ENCODE assay signal across 15 cellular contexts in genomic region chr1:113660053-113660452, GRCh38.
DNase-seq lines count a peak whose midpoint lies in the region; ATAC-seq and TF ChIP-seq lines count a peak whose summit lies in the region.
"Had no signal": no experiment of that assay in that cellular context is flagged by ENCODE, and none has a peak within 500 bp of the region (broad histone marks: within the 10 kb centered on the region; RNA-seq: fewer than 3 reads in every experiment).

No MANE protein-coding gene starts in this region.

- H3K9me3 ChIP-seq in SJSA1 (replicated peaks) = no peaks in the 10 kb centered on the region

- no peak for TF ChIP-seq CTCF in fibroblast of pulmonary artery (IDR thresholded peaks at IDR 0.05; ENCODE audit: low read length, missing control alignments)

- H3K9ac ChIP-seq in rectal smooth muscle tissue (ENCODE audit: low read length) = no peak overlapping the region
- H3K9ac ChIP-seq: BLaER1 treated with 17β-estradiol and CSF1 and Interleukin-3, amounts not matched to agents 10 nM and 100 nM had no signal

- H3K4me3 ChIP-seq in SJSA1 (no peak overlapping the region), fibroblast of pulmonary artery (replicated peaks; ENCODE audit: low read depth, low read length) (no peak overlapping the region), rectal smooth muscle tissue (ENCODE audit: low read length) (no peak overlapping the region)
- H3K4me3 ChIP-seq: BLaER1 treated with 17β-estradiol and CSF1 and Interleukin-3, amounts not matched to agents 10 nM and 100 nM; GM12878 had no signal

- ATAC-seq in GM21390 (IDR thresholded peaks at IDR 0.05; ENCODE audit: unreplicated experiment) = no peak
- no peak for ATAC-seq in GM21360 (IDR thresholded peaks at IDR 0.05; ENCODE audit: unreplicated experiment)
- ATAC-seq: GM12878; natural killer cell treated with Interleukin-12 subunit alpha and Interleukin-12 subunit beta and Interleukin-15 and Interleukin-18, amount 100 ng/mL, for 72 hours; Right ventricle myocardium inferior had no signal

- DNase-seq in NCI-H2196 (lab: John Stamatoyannopoulos, UW; ENCODE audit: unreplicated experiment) (peak; percentile 20), NCI-H2196 treated with DMSO at 0.1 percent for 48 hours (lab: John Stamatoyannopoulos, UW; ENCODE audit: unreplicated experiment) (no peak), SJSA1 (ENCODE audit: low read depth in 1 of 2, low spot score in 2 of 2) (peak in 1 of 2 experiments; percentile 34), fibroblast of pulmonary artery (ENCODE audit: low read depth) (peak; percentile 17), NCI-H187 (lab: John Stamatoyannopoulos, UW) (no peak)
- DNase-seq: GDM1, NCI-H1436, T-helper 1 cell had no signal

- H3K27me3 ChIP-seq in SJSA1 (replicated peaks) (no peaks in the 10 kb centered on the region), rectal smooth muscle tissue (ENCODE audit: control insufficient read depth, insufficient read depth, low read length) (no peaks in the 10 kb centered on the region)
- H3K27me3 ChIP-seq: BLaER1 treated with 17β-estradiol and CSF1 and Interleukin-3, amounts not matched to agents 10 nM and 100 nM had no signal

- H3K36me3 ChIP-seq in SJSA1 = peaks cover 3% of the 10 kb centered on the region; the same call in 1 of the 2 replicates
- no peaks in the 10 kb centered on the region for H3K36me3 ChIP-seq in rectal smooth muscle tissue (ENCODE audit: control insufficient read depth, insufficient read depth, low read length)

- H3K4me1 ChIP-seq in SJSA1 (replicated peaks) (peaks cover 20% of the 10 kb centered on the region), rectal smooth muscle tissue (ENCODE audit: control insufficient read depth, insufficient read depth, low read length) (peaks cover 22% of the 10 kb centered on the region)

- H3K27ac ChIP-seq in SJSA1 (peak overlapping the region; percentile 31), rectal smooth muscle tissue (ENCODE audit: low read depth, low read length) (peak overlapping the region; percentile 55)

Comparison
In these comparisons a context has a peak if more than half of its experiments do, and no peak if none do; other contexts are left out.
1. DNase-seq: peak in NCI-H2196 (single experiment) and fibroblast of pulmonary artery (single experiment); none in NCI-H2196 treated with DMSO at 0.1 percent for 48 hours (single experiment) and NCI-H187 (0 of 2).